In the genomic region with DNA sequence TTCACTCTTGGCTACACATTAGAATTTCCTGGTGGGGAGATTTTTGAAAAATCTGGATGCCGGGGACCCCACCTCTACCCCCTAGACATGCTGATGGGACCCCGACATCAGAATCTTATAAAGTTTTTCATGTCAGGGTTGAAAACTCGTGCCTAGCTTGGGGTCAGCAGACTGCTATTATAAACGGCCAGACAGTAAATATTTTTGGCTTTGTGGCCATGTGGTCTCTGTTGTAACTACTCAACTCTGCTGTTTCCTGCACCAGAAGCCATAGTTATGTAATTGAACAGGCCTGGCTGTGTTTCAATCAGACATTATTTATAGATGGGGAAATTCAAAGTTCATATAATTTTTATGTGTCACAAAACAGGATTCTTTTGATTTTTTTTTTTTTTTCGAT, we compare ENCODE assay signal across 16 cellular contexts. TPM values are rescaled to one million over a fixed set of nuclear protein-coding genes. Genes with fewer than 3 reads are reported as not detected.
DNase-seq lines count a peak whose midpoint lies in the region; ATAC-seq and TF ChIP-seq lines count a peak whose summit lies in the region.
"Had no signal": no experiment of that assay in that cellular context is flagged by ENCODE, and none has a peak within 500 bp of the region (broad histone marks: within the 10 kb centered on the region; RNA-seq: fewer than 3 reads in every experiment).

No MANE protein-coding gene starts in this region.

- peaks cover 19% of the 10 kb centered on the region for H3K4me1 Mint-ChIP-seq in neural crest cell

- no peak for ATAC-seq in left cardiac atrium
- ATAC-seq in HG03159 (IDR thresholded peaks at IDR 0.05; ENCODE audit: unreplicated experiment): no peak
- ATAC-seq: activated CD4-positive, CD25-positive, alpha-beta regulatory T cell treated with anti-CD3 and anti-CD28 coated beads, Interleukin-2, amount 50 U/mL, for 24 hours; T-helper 17 cell had no signal

- no peak for DNase-seq in right atrium auricular region (ENCODE audit: low spot score)
- DNase-seq in left cardiac atrium: no peak
- peak; percentile 36 for DNase-seq in epidermal melanocyte (ENCODE audit: insufficient read length, low spot score)
- no peak for DNase-seq in neural crest cell (ENCODE audit: low read depth, low spot score)
- no peak for DNase-seq in hippocampal formation (lab: John Stamatoyannopoulos, UW)
- no peak for DNase-seq in DMS79 (lab: John Stamatoyannopoulos, UW)
- no peak for DNase-seq in NCI-H748 treated with DMSO at 0.1 percent for 48 hours (lab: John Stamatoyannopoulos, UW)
- DNase-seq: activated naive CD4-positive, alpha-beta T cell; Calu3; NCI-H187; NCI-H510A; nucleus accumbens; T-helper 17 cell had no signal

- H3K4me3 ChIP-seq in right atrium auricular region: no peak overlapping the region

- peaks cover 0 to 78% of the 10 kb centered on the region in 2 donors for H3K4me1 ChIP-seq in right atrium auricular region

- peak overlapping the region; percentile 5 for H3K4me3 Mint-ChIP-seq in neural crest cell
- H3K4me3 Mint-ChIP-seq: memory B cell, T-helper 17 cell had no signal

- no peaks in the 10 kb centered on the region for H3K9me3 ChIP-seq in right atrium auricular region

- no peaks in the 10 kb centered on the region for H3K36me3 Mint-ChIP-seq in neural crest cell (ENCODE audit: low read depth)
- H3K36me3 Mint-ChIP-seq: memory B cell had no signal

- intact Hi-C loops in left cardiac atrium (cut with DNase I): loop anchor here in 1 of 2 donors (5.0 kb wide), 1 partner anchor 41 kb away; the partner anchor contains the start of gene ACACB

- H3K36me3 ChIP-seq in right atrium auricular region: no peaks in the 10 kb centered on the region

- no peak for TF ChIP-seq CTCF in right atrium auricular region (IDR thresholded peaks at IDR 0.05)
- TF ChIP-seq CTCF in neural crest cell (conservative IDR thresholded peaks at IDR 0.05): no peak

- peak overlapping the region; percentile 78 to 91 for H3K27ac ChIP-seq in right atrium auricular region

- H3K27ac Mint-ChIP-seq in neural crest cell (ENCODE audit: unreplicated experiment): no peak overlapping the region
- H3K27ac Mint-ChIP-seq: memory B cell, T-helper 17 cell had no signal

- H3K27me3 Mint-ChIP-seq in neural crest cell (ENCODE audit: low read depth): peaks cover 14% of the 10 kb centered on the region
- H3K27me3 Mint-ChIP-seq: memory B cell, T-helper 17 cell had no signal

- H3K9me3 Mint-ChIP-seq in neural crest cell: no peaks in the 10 kb centered on the region
- H3K9me3 Mint-ChIP-seq: memory B cell had no signal

- H3K27me3 ChIP-seq in right atrium auricular region: no peaks in the 10 kb centered on the region

RNA-seq across cellular contexts. Expression of gene ACACB, which starts 41.6 kb away (rescaled TPM):
- total RNA-seq in right atrium auricular region: 100 to 1,000 TPM in 1 of 2 donors, 10 to 100 TPM in 1; 76.8 to 104 TPM
- 100 to 1,000 TPM; 165 to 172 TPM for total RNA-seq in left cardiac atrium
- 15.9 and 16.8 TPM in 2 replicates for total RNA-seq in neural crest cell
